Comparison of ENCODE assay signal across 9 cellular contexts in genomic region chr6:2542858-2543218, GRCh38.
DNase-seq lines count a peak whose midpoint lies in the region; ATAC-seq and TF ChIP-seq lines count a peak whose summit lies in the region.
"Had no signal": no experiment of that assay in that cellular context is flagged by ENCODE, and none has a peak within 500 bp of the region (broad histone marks: within the 10 kb centered on the region; RNA-seq: fewer than 3 reads in every experiment).

No MANE protein-coding gene starts in this region.

- no peaks in the 10 kb centered on the region for H3K27me3 ChIP-seq in SJCRH30

- peak; percentile 99 to 100 for DNase-seq in AML-193 (lab: John Stamatoyannopoulos, UW)
- DNase-seq in SJCRH30: peak; percentile 39 to 62
- peak; percentile 64 for DNase-seq in fibroblast of mammary gland (ENCODE audit: low read depth)
- DNase-seq in NCI-H69 (lab: John Stamatoyannopoulos, UW): no peak
- DNase-seq in midbrain (lab: John Stamatoyannopoulos, UW): no peak
- no peak for DNase-seq in NCI-H82 (lab: John Stamatoyannopoulos, UW)

- peak; percentile 86 for ATAC-seq in GM18861 (IDR thresholded peaks at IDR 0.05; ENCODE audit: unreplicated experiment)
- ATAC-seq in HG03159 (IDR thresholded peaks at IDR 0.05; ENCODE audit: unreplicated experiment): peak; percentile 70
- ATAC-seq: HCT116 had no signal

- no peak overlapping the region for H3K27ac ChIP-seq in SJCRH30

- no peak for TF ChIP-seq CTCF in fibroblast of mammary gland (conservative IDR thresholded peaks at IDR 0.05; ENCODE audit: control insufficient read depth, insufficient read depth, low read depth, low read length)

- H3K9me3 ChIP-seq in SJCRH30 (replicated peaks): no peaks in the 10 kb centered on the region

- H3K36me3 ChIP-seq in SJCRH30: no peaks in the 10 kb centered on the region

- no peak overlapping the region for H3K4me3 ChIP-seq in SJCRH30
- H3K4me3 ChIP-seq in fibroblast of mammary gland (ENCODE audit: control insufficient read depth, low read depth, low read length): no peak overlapping the region

- H3K4me1 ChIP-seq in SJCRH30: peaks cover 10% of the 10 kb centered on the region

Comparison
In these comparisons a context has a peak if more than half of its experiments do, and no peak if none do; other contexts are left out.
1. DNase-seq: peak in AML-193 (2 of 2), SJCRH30 (2 of 2) and fibroblast of mammary gland (single experiment); none in NCI-H69 (single experiment), midbrain (single experiment) and NCI-H82 (single experiment).